20 cellular contexts compared by ENCODE assay signal in the genomic region with DNA sequence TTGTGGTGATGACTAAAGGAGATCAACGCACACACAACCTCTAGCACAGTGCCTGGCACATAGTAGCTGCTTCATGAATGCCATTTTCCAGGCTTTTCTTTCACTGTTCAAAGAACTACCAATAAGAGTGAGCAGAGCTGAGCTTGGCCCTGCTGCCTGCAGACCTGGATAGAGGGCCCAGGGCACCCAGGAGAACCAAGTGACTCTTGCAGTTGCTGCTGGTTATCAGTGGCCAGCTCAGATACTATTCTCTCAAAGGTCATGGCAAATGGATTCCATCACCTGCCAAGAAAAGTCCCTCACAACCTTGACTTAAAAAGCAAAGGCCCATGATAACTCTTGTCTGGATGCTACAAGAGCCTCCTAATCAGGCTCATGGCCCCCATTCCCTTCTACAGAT. TPM values are rescaled to one million over a fixed set of nuclear protein-coding genes. Genes with fewer than 3 reads are reported as not detected.
"Had no signal": no experiment of that assay in that cellular context is flagged by ENCODE, and none has a peak within 500 bp of the region (broad histone marks: within the 10 kb centered on the region; RNA-seq: fewer than 3 reads in every experiment).

No MANE protein-coding gene starts in this region.

- H3K27ac Mint-ChIP-seq: activated CD4-positive, alpha-beta T cell treated with anti-CD3 and anti-CD28 coated beads, Interleukin-2, amount 10 ng/mL, durations not matched to agents 24 days and 14 days; activated CD8-positive, alpha-beta T cell treated with anti-CD3 and anti-CD28 coated beads for 36 hours; activated T-helper 2 cell treated with anti-CD3 and anti-CD28 coated beads, Interferon-gamma antibody, Interleukin-2, Interleukin-4, amounts not matched to agents 10 μg/mL and 5 μg/mL and 100 μg/mL, durations not matched to agents 14 hours and 24 hours and 36 hours; dendritic cell treated with granulocyte-macrophage colony-stimulating factor and Interleukin-4, amounts not matched to agents 40 ng/mL and 50 ng/mL, for 4 days; memory B cell; stimulated activated memory B cell treated with anti-CD40 and anti-IgM and Interleukin-4, amounts not matched to agents 10 μg/mL and 1 μg/mL and 100 μg/mL, for 72 hours had no signal

- H3K9me3 ChIP-seq: esophagus squamous epithelium, pancreas, spleen had no signal

- H3K9me3 Mint-ChIP-seq: activated CD4-positive, alpha-beta T cell treated with anti-CD3 and anti-CD28 coated beads, Interleukin-2, amount 10 ng/mL, durations not matched to agents 24 days and 14 days; activated CD8-positive, alpha-beta T cell treated with anti-CD3 and anti-CD28 coated beads for 36 hours; activated T-helper 2 cell treated with anti-CD3 and anti-CD28 coated beads, Interferon-gamma antibody, Interleukin-2, Interleukin-4, amounts not matched to agents 10 μg/mL and 5 μg/mL and 100 μg/mL, durations not matched to agents 14 hours and 24 hours and 36 hours; dendritic cell treated with granulocyte-macrophage colony-stimulating factor and Interleukin-4, amounts not matched to agents 40 ng/mL and 50 ng/mL, for 4 days; memory B cell; stimulated activated memory B cell treated with anti-CD40 and anti-IgM and Interleukin-4, amounts not matched to agents 10 μg/mL and 1 μg/mL and 100 μg/mL, for 72 hours had no signal

- ATAC-seq: activated CD8-positive, alpha-beta T cell treated with anti-CD3 and anti-CD28 coated beads for 36 hours; pancreas; stimulated activated memory B cell treated with anti-CD40 and anti-IgM and Interleukin-4, amounts not matched to agents 10 μg/mL and 1 μg/mL and 100 μg/mL, for 72 hours had no signal

- H3K27me3 Mint-ChIP-seq: activated CD4-positive, alpha-beta T cell treated with anti-CD3 and anti-CD28 coated beads, Interleukin-2, amount 10 ng/mL, durations not matched to agents 24 days and 14 days; memory B cell; stimulated activated memory B cell treated with anti-CD40 and anti-IgM and Interleukin-4, amounts not matched to agents 10 μg/mL and 1 μg/mL and 100 μg/mL, for 72 hours had no signal

- H3K27ac ChIP-seq: esophagus squamous epithelium, hepatocyte, spleen had no signal

- H3K36me3 ChIP-seq: pancreas had no signal

- H3K4me2 ChIP-seq: hepatocyte had no signal

- H3K4me1 Mint-ChIP-seq: activated CD4-positive, alpha-beta T cell treated with anti-CD3 and anti-CD28 coated beads, Interleukin-2, amount 10 ng/mL, durations not matched to agents 24 days and 14 days; stimulated activated memory B cell treated with anti-CD40 and anti-IgM and Interleukin-4, amounts not matched to agents 10 μg/mL and 1 μg/mL and 100 μg/mL, for 72 hours had no signal

- H3K4me3 Mint-ChIP-seq: activated CD4-positive, alpha-beta T cell treated with anti-CD3 and anti-CD28 coated beads, Interleukin-2, amount 10 ng/mL, durations not matched to agents 24 days and 14 days; activated CD8-positive, alpha-beta T cell treated with anti-CD3 and anti-CD28 coated beads for 36 hours; dendritic cell treated with granulocyte-macrophage colony-stimulating factor and Interleukin-4, amounts not matched to agents 40 ng/mL and 50 ng/mL, for 4 days; memory B cell; stimulated activated memory B cell treated with anti-CD40 and anti-IgM and Interleukin-4, amounts not matched to agents 10 μg/mL and 1 μg/mL and 100 μg/mL, for 72 hours had no signal

- DNase-seq: activated CD4-positive, alpha-beta T cell treated with anti-CD3 and anti-CD28 coated beads, Interleukin-2, amount 10 ng/mL, durations not matched to agents 24 days and 14 days; activated CD8-positive, alpha-beta T cell treated with anti-CD3 and anti-CD28 coated beads for 36 hours; activated naive CD4-positive, alpha-beta T cell treated with Interleukin-2 at 50 U/mL for 16 hours; activated T-cell treated with anti-CD3 and anti-CD28 coated beads, Interleukin-2, amount 50 U/mL, for 1 hour; cerebellar nuclear complex; effector CD8-positive, alpha-beta T cell; esophagus squamous epithelium; pancreas; spleen; stimulated activated CD4-positive, alpha-beta T cell treated with anti-CD3 and anti-CD28 coated beads, Interleukin-4, amount 100 ng/mL, for 4 hours; T-helper 1 cell; T-helper 9 cell had no signal

- H3K27me3 ChIP-seq: esophagus squamous epithelium, hepatocyte, pancreas, spleen had no signal

- FAIRE-seq: endothelial cell of umbilical vein, keratinocyte, pancreas, urothelium cell line had no signal

- H3K4me3 ChIP-seq: esophagus squamous epithelium, hepatocyte, pancreas, spleen had no signal

- H2AFZ ChIP-seq: hepatocyte had no signal

RNA-seq across cellular contexts. Expression of a gene that starts 41.7 kb away (rescaled TPM):
- total RNA-seq: activated CD4-positive, alpha-beta T cell treated with anti-CD3 and anti-CD28 coated beads, Interleukin-2, amount 10 ng/mL, durations not matched to agents 24 days and 14 days; activated CD8-positive, alpha-beta T cell treated with anti-CD3 and anti-CD28 coated beads for 36 hours; activated T-helper 2 cell treated with anti-CD3 and anti-CD28 coated beads, Interferon-gamma antibody, Interleukin-2, Interleukin-4, amounts not matched to agents 10 μg/mL and 5 μg/mL and 100 μg/mL, durations not matched to agents 14 hours and 24 hours and 36 hours had no signal
